Comparison of ENCODE assay signal across 18 cellular contexts in genomic region chr1:153400244-153400643, GRCh38. TPM values are rescaled to one million over a fixed set of nuclear protein-coding genes. Genes with fewer than 3 reads are reported as not detected.
DNase-seq lines count a peak whose midpoint lies in the region; ATAC-seq, FAIRE-seq and TF ChIP-seq lines count a peak whose summit lies in the region.
"Had no signal": no experiment of that assay in that cellular context is flagged by ENCODE, and none has a peak within 500 bp of the region (broad histone marks: within the 10 kb centered on the region; RNA-seq: fewer than 3 reads in every experiment).

No MANE protein-coding gene starts in this region.

- DNase-seq in NCI-H748 (lab: John Stamatoyannopoulos, UW; ENCODE audit: unreplicated experiment) = peak; percentile 42
- no peak for DNase-seq in NCI-H748 treated with DMSO at 0.1 percent for 48 hours (lab: John Stamatoyannopoulos, UW)
- DNase-seq in NCI-H1105 treated with DMSO at 0.1 percent for 48 hours (lab: John Stamatoyannopoulos, UW) = peak; percentile 0
- no peak for DNase-seq in GM12878 (ENCODE audit: low read depth, low spot score)
- no peak for DNase-seq in glomerular visceral epithelial cell (ENCODE audit: extremely low spot score)
- DNase-seq: activated naive CD8-positive, alpha-beta T cell treated with anti-CD3 and anti-CD28 coated beads for 36 hours; gastrocnemius medialis; left lung; NCI-H1048; spleen; upper lobe of right lung had no signal

- in situ Hi-C loops in GM12878 (cut with MboI) = no loop called here

- TF ChIP-seq RAD21 in GM12878 (IDR thresholded peaks at IDR 0.05; ENCODE audit: insufficient read depth, low read depth, low read length) = peak; percentile 37

- H3K27me3 ChIP-seq in GM12878 (replicated peaks in 1 of 2; ENCODE audit: control insufficient read depth in 2 of 2, insufficient read depth in 2 of 2, low read length in 1 of 2) = peaks cover 0 to 4% of the 10 kb centered on the region in 2 experiments; a peak in 2 of 4 replicates
- H3K27me3 ChIP-seq in neutrophil = no peaks in the 10 kb centered on the region
- H3K27me3 ChIP-seq: gastrocnemius medialis, upper lobe of right lung had no signal

- H3K27ac ChIP-seq in GM12878 (ENCODE audit: control insufficient read depth, insufficient read depth) = no peak overlapping the region
- peak overlapping the region; percentile 100 for H3K27ac ChIP-seq in neutrophil
- H3K27ac ChIP-seq: gastrocnemius medialis, left lung, spleen, upper lobe of right lung had no signal

- TF ChIP-seq CTCF in GM12878 (IDR thresholded peaks at IDR 0.05 in 2 of 3, conservative IDR thresholded peaks at IDR 0.05 in 1 of 3; ENCODE audit: control insufficient read depth in 2 of 3, extremely low read depth in 1 of 3, insufficient read depth in 1 of 3, low read depth in 3 of 3, low read length in 3 of 3) (no peak), neutrophil (IDR thresholded peaks at IDR 0.05) (no peak)

- RAD21 ChIA-PET in GM12878 (lab: Charles Lee; ENCODE audit: unreplicated experiment) = interaction anchor here (1.1 kb wide), 1 partner anchor 95 kb away, joined by 5 read pairs; no protein-coding TSS in a partner anchor

- TF ChIP-seq EP300 in GM12878 (IDR thresholded peaks at IDR 0.05; ENCODE audit: borderline replicate concordance in 1 of 2, control insufficient read depth in 1 of 2, low read depth in 2 of 2, low read length in 2 of 2) = no peak

- no peaks in the 10 kb centered on the region for H3K79me2 ChIP-seq in GM12878 (ENCODE audit: control insufficient read depth, insufficient read depth, low read length)

- H3K9ac ChIP-seq in GM12878 (ENCODE audit: control insufficient read depth, insufficient read depth, low read length) = no peak overlapping the region

- no TSS peak for BruUV-seq in GM12878 (replicated peaks; lab: Mats Ljungman, UMichigan)

- ATAC-seq in GM12878 (no peak), HG03139 (IDR thresholded peaks at IDR 0.05; ENCODE audit: unreplicated experiment) (no peak), GM21528 (IDR thresholded peaks at IDR 0.05; ENCODE audit: low FRiP score, unreplicated experiment) (no peak)
- ATAC-seq: gastrocnemius medialis, left lung, upper lobe of right lung had no signal

- H4K20me1 ChIP-seq in GM12878 (ENCODE audit: control insufficient read depth, insufficient read depth) = no peaks in the 10 kb centered on the region

- no peak for TF ChIP-seq POLR2A in GM12878 (IDR thresholded peaks at IDR 0.05; ENCODE audit: low read depth, low read length)

- intact Hi-C loops in GM12878 (cut with micrococcal nuclease; ENCODE audit: unreplicated experiment) = loop anchor here (5.0 kb wide), 1 partner anchor 97 kb away; no protein-coding TSS in a partner anchor

- no peak overlapping the region for H2AFZ ChIP-seq in GM12878 (ENCODE audit: control insufficient read depth, low read depth, low read length)

- CTCF ChIA-PET in GM12878 (lab: Yijun Ruan, JAX) = interaction anchor here (1.3 to 6.8 kb wide), 4 partner anchors 45 to 95 kb away, joined by 3 to 44 read pairs (median 5); no protein-coding TSS in a partner anchor

- H3K9me3 ChIP-seq in GM12878 (replicated peaks; ENCODE audit: control insufficient read depth, insufficient read depth, low read length) (no peaks in the 10 kb centered on the region), neutrophil (no peaks in the 10 kb centered on the region)
- H3K9me3 ChIP-seq: gastrocnemius medialis, left lung, spleen, upper lobe of right lung had no signal

- H3K4me2 ChIP-seq in GM12878 (ENCODE audit: control insufficient read depth, insufficient read depth) = no peak overlapping the region

- no peak for FAIRE-seq in GM12878 (lab: Jason Lieb, UNC)

- H3K36me3 ChIP-seq in GM12878 (ENCODE audit: control insufficient read depth in 2 of 2, insufficient read depth in 2 of 2, low read length in 1 of 2) (no peaks in the 10 kb centered on the region), neutrophil (no peaks in the 10 kb centered on the region)
- H3K36me3 ChIP-seq: gastrocnemius medialis, left lung, spleen, upper lobe of right lung had no signal

- POLR2A ChIA-PET in GM12878 (lab: Charles Lee) = no interaction called here

- H3K4me3 ChIP-seq in GM12878 = no peak overlapping the region
- H3K4me3 ChIP-seq in neutrophil (ENCODE audit: low read depth in 1 of 2, low read length in 1 of 2) = no peak overlapping the region
- H3K4me3 ChIP-seq: gastrocnemius medialis, left lung, spleen, upper lobe of right lung had no signal

- SMC1A ChIA-PET in GM12878 (lab: Charles Lee; ENCODE audit: uncharacterized antibody, unreplicated experiment) = interaction anchor here (1.0 kb wide), 1 partner anchor 94 kb away, joined by 6 read pairs; no protein-coding TSS in a partner anchor

- H3K4me1 ChIP-seq in GM12878 (ENCODE audit: control insufficient read depth, insufficient read depth, low read length) (no peaks in the 10 kb centered on the region), neutrophil (ENCODE audit: control insufficient read depth in 1 of 2, insufficient read depth in 1 of 2, low read depth in 1 of 2, low read length in 1 of 2) (peaks cover 99 to 100% of the 10 kb centered on the region in 2 experiments)
- H3K4me1 ChIP-seq: upper lobe of right lung had no signal

- WGBS in GM12878 (ENCODE audit: insufficient coverage, insufficient replicate concordance, low lambda C conversion rate, missing lambda C conversion rate) = 12% methylated on average over 5 of the region's 5 CpGs

RNA-seq across cellular contexts. Expression of gene S100A8, which starts 9.4 kb away (rescaled TPM):
- not detected in 2 replicates for total RNA-seq in GM12878 (2013; cell fraction: nucleolus; rRNA removed)
- total RNA-seq in GM12878 (2014; rRNA removed) = not detected in 2 replicates
- total RNA-seq in GM12878 (2014; rRNA removed; fragmentation: Illumina TruSeq; extraction: Trizol) = not detected in 2 replicates
- total RNA-seq in GM12878 (2021) = not detected in 2 replicates
- not detected for polyA plus RNA-seq in GM12878 (2011; ENCODE audit: low read depth)
- not detected in 2 replicates for polyA plus RNA-seq in GM12878 (2011; rRNA removed)
- polyA plus RNA-seq in GM12878 (2011; cell fraction: cytosol; rRNA removed) = not detected in 2 replicates
- not detected in 2 replicates for polyA plus RNA-seq in GM12878 (2011; cell fraction: nucleus; rRNA removed)
- not detected in 2 replicates for polyA plus RNA-seq in GM12878 (2012)
- not detected in 2 replicates for polyA plus RNA-seq in GM12878 (2014; fragmentation: Illumina TruSeq; extraction: Trizol)
- not detected for polyA plus RNA-seq in GM12878 (2014; fragmentation: Nextera tagmentation; extraction: Ambion mirVana)
- not detected in 2 replicates for polyA plus RNA-seq in GM12878 (2014; rRNA removed)
- under 1 TPM in 1 of 2 experiments, not detected in 1; 0.28 TPM for polyA plus RNA-seq in GM12878 (2016; fragmentation: Nextera tagmentation; extraction: Ambion mirVana)
- not detected in 2 replicates for polyA minus RNA-seq in GM12878 (2011; rRNA and poly(A)+ RNA removed)
- not detected in 2 replicates for polyA minus RNA-seq in GM12878 (2011; cell fraction: cytosol; rRNA and poly(A)+ RNA removed)
- not detected in 2 replicates for polyA minus RNA-seq in GM12878 (2011; cell fraction: nucleus; rRNA and poly(A)+ RNA removed)
- total RNA-seq: activated CD8-positive, alpha-beta memory T cell treated with anti-CD3 and anti-CD28 coated beads for 36 hours; activated naive CD8-positive, alpha-beta T cell treated with anti-CD3 and anti-CD28 coated beads for 36 hours; chondrocyte; neural crest cell had no signal

RNA-seq across cellular contexts. Expression of gene S100A7A, which starts 16.1 kb away (rescaled TPM):
- total RNA-seq in GM12878 (2013; cell fraction: nucleolus; rRNA removed) = not detected in 2 replicates
- total RNA-seq in GM12878 (2014; rRNA removed) (not detected in 2 replicates), GM12878 (2014; rRNA removed; fragmentation: Illumina TruSeq; extraction: Trizol) (not detected in 2 replicates), GM12878 (2021) (not detected in 2 replicates)
- not detected for polyA plus RNA-seq in GM12878 (2011; ENCODE audit: low read depth)
- polyA plus RNA-seq in GM12878 (2011; rRNA removed) (not detected in 2 replicates), GM12878 (2014; fragmentation: Illumina TruSeq; extraction: Trizol) (not detected in 2 replicates), GM12878 (2014; fragmentation: Nextera tagmentation; extraction: Ambion mirVana) (not detected), GM12878 (2014; rRNA removed) (not detected in 2 replicates), GM12878 (2016; fragmentation: Nextera tagmentation; extraction: Ambion mirVana) (not detected)
- not detected in 2 replicates for polyA plus RNA-seq in GM12878 (2011; cell fraction: cytosol; rRNA removed)
- not detected in 2 replicates for polyA plus RNA-seq in GM12878 (2011; cell fraction: nucleus; rRNA removed)
- not detected in 2 replicates for polyA plus RNA-seq in GM12878 (2012)
- not detected in 2 replicates for polyA minus RNA-seq in GM12878 (2011; rRNA and poly(A)+ RNA removed)
- not detected in 2 replicates for polyA minus RNA-seq in GM12878 (2011; cell fraction: cytosol; rRNA and poly(A)+ RNA removed)
- polyA minus RNA-seq in GM12878 (2011; cell fraction: nucleus; rRNA and poly(A)+ RNA removed) = not detected in 2 replicates
- total RNA-seq: activated CD8-positive, alpha-beta memory T cell treated with anti-CD3 and anti-CD28 coated beads for 36 hours; activated naive CD8-positive, alpha-beta T cell treated with anti-CD3 and anti-CD28 coated beads for 36 hours; chondrocyte; gastrocnemius medialis; left lung; neural crest cell; RPMI7951; spleen; upper lobe of right lung had no signal
- polyA plus RNA-seq: spleen had no signal

RNA-seq across cellular contexts. Expression of gene S100A12, which starts 24.8 kb away (rescaled TPM):
- total RNA-seq in GM12878 (2013; cell fraction: nucleolus; rRNA removed) = not detected in 2 replicates
- total RNA-seq in GM12878 (2014; rRNA removed) (not detected in 2 replicates), GM12878 (2014; rRNA removed; fragmentation: Illumina TruSeq; extraction: Trizol) (not detected in 2 replicates), GM12878 (2021) (not detected in 2 replicates)
- not detected for polyA plus RNA-seq in GM12878 (2011; ENCODE audit: low read depth)
- polyA plus RNA-seq in GM12878 (2011; rRNA removed) (not detected in 2 replicates), GM12878 (2014; fragmentation: Illumina TruSeq; extraction: Trizol) (not detected in 2 replicates), GM12878 (2014; fragmentation: Nextera tagmentation; extraction: Ambion mirVana) (not detected), GM12878 (2014; rRNA removed) (not detected in 2 replicates), GM12878 (2016; fragmentation: Nextera tagmentation; extraction: Ambion mirVana) (not detected)
- not detected in 2 replicates for polyA plus RNA-seq in GM12878 (2011; cell fraction: cytosol; rRNA removed)
- polyA plus RNA-seq in GM12878 (2011; cell fraction: nucleus; rRNA removed) = not detected in 2 replicates
- polyA plus RNA-seq in GM12878 (2012) = not detected in 2 replicates
- not detected in 2 replicates for polyA minus RNA-seq in GM12878 (2011; rRNA and poly(A)+ RNA removed)
- polyA minus RNA-seq in GM12878 (2011; cell fraction: cytosol; rRNA and poly(A)+ RNA removed) = not detected in 2 replicates
- not detected in 2 replicates for polyA minus RNA-seq in GM12878 (2011; cell fraction: nucleus; rRNA and poly(A)+ RNA removed)
- total RNA-seq: activated CD8-positive, alpha-beta memory T cell treated with anti-CD3 and anti-CD28 coated beads for 36 hours; activated naive CD8-positive, alpha-beta T cell treated with anti-CD3 and anti-CD28 coated beads for 36 hours; chondrocyte; neural crest cell; RPMI7951 had no signal

RNA-seq across cellular contexts. Expression of gene S100A9, which starts 42.6 kb away (rescaled TPM):
- not detected in 2 replicates for total RNA-seq in GM12878 (2013; cell fraction: nucleolus; rRNA removed)
- total RNA-seq in GM12878 (2014; rRNA removed) (0.68 and 1.3 TPM in 2 replicates), GM12878 (2014; rRNA removed; fragmentation: Illumina TruSeq; extraction: Trizol) (0.37 TPM in 1 of 2 replicates, not detected in the other), GM12878 (2021) (0.37 and 0.41 TPM in 2 replicates)
- not detected for polyA plus RNA-seq in GM12878 (2011; ENCODE audit: low read depth)
- polyA plus RNA-seq in GM12878 (2011; rRNA removed) (1.4 and 1.7 TPM in 2 replicates), GM12878 (2014; fragmentation: Illumina TruSeq; extraction: Trizol) (0.22 TPM in 1 of 2 replicates, not detected in the other), GM12878 (2014; fragmentation: Nextera tagmentation; extraction: Ambion mirVana) (under 1 TPM in 1 of 2 experiments, not detected in 1; 0.49 TPM), GM12878 (2014; rRNA removed) (1.4 and 1.5 TPM in 2 replicates), GM12878 (2016; fragmentation: Nextera tagmentation; extraction: Ambion mirVana) (under 1 TPM in 1 of 2 experiments, not detected in 1; 0.31 TPM)
- 0.77 and 1.6 TPM in 2 replicates for polyA plus RNA-seq in GM12878 (2011; cell fraction: cytosol; rRNA removed)
- polyA plus RNA-seq in GM12878 (2011; cell fraction: nucleus; rRNA removed) = 0.42 and 0.87 TPM in 2 replicates
- not detected in 2 replicates for polyA plus RNA-seq in GM12878 (2012)
- not detected in 2 replicates for polyA minus RNA-seq in GM12878 (2011; rRNA and poly(A)+ RNA removed)
- not detected in 2 replicates for polyA minus RNA-seq in GM12878 (2011; cell fraction: cytosol; rRNA and poly(A)+ RNA removed)
- not detected in 2 replicates for polyA minus RNA-seq in GM12878 (2011; cell fraction: nucleus; rRNA and poly(A)+ RNA removed)
- total RNA-seq: activated CD8-positive, alpha-beta memory T cell treated with anti-CD3 and anti-CD28 coated beads for 36 hours; activated naive CD8-positive, alpha-beta T cell treated with anti-CD3 and anti-CD28 coated beads for 36 hours; chondrocyte; neural crest cell had no signal

RNA-seq across cellular contexts. Expression of gene PGLYRP4, which starts 51.6 kb away (rescaled TPM):
- total RNA-seq in GM12878 (2013; cell fraction: nucleolus; rRNA removed) = 13.4 and 14.3 TPM in 2 replicates
- 0.38 and 0.45 TPM in 2 replicates for total RNA-seq in GM12878 (2014; rRNA removed)
- total RNA-seq in GM12878 (2014; rRNA removed; fragmentation: Illumina TruSeq; extraction: Trizol) = 0.22 and 0.32 TPM in 2 replicates
- 0.44 and 0.74 TPM in 2 replicates for total RNA-seq in GM12878 (2021)
- polyA plus RNA-seq in GM12878 (2011; ENCODE audit: low read depth) = 0.54 TPM
- 1.6 and 3.0 TPM in 2 replicates for polyA plus RNA-seq in GM12878 (2011; rRNA removed)
- polyA plus RNA-seq in GM12878 (2011; cell fraction: cytosol; rRNA removed) = 4.2 and 4.6 TPM in 2 replicates
- polyA plus RNA-seq in GM12878 (2011; cell fraction: nucleus; rRNA removed) = 7.1 and 15.8 TPM in 2 replicates
- 0.43 and 1.2 TPM in 2 replicates for polyA plus RNA-seq in GM12878 (2012)
- 0.48 and 0.65 TPM in 2 replicates for polyA plus RNA-seq in GM12878 (2014; fragmentation: Illumina TruSeq; extraction: Trizol)
- under 1 TPM; 0.37 to 0.50 TPM for polyA plus RNA-seq in GM12878 (2014; fragmentation: Nextera tagmentation; extraction: Ambion mirVana)
- polyA plus RNA-seq in GM12878 (2014; rRNA removed) = 0.44 and 0.55 TPM in 2 replicates
- polyA plus RNA-seq in GM12878 (2016; fragmentation: Nextera tagmentation; extraction: Ambion mirVana) = under 1 TPM; 0.28 to 0.43 TPM
- polyA minus RNA-seq in GM12878 (2011; rRNA and poly(A)+ RNA removed) = 6.4 and 7.3 TPM in 2 replicates
- polyA minus RNA-seq in GM12878 (2011; cell fraction: cytosol; rRNA and poly(A)+ RNA removed) = 0.53 TPM in 1 of 2 replicates, not detected in the other
- polyA minus RNA-seq in GM12878 (2011; cell fraction: nucleus; rRNA and poly(A)+ RNA removed) = 6.3 and 6.9 TPM in 2 replicates
- total RNA-seq: activated CD8-positive, alpha-beta memory T cell treated with anti-CD3 and anti-CD28 coated beads for 36 hours; activated naive CD8-positive, alpha-beta T cell treated with anti-CD3 and anti-CD28 coated beads for 36 hours; chondrocyte; gastrocnemius medialis; left lung; neural crest cell; RPMI7951; spleen; upper lobe of right lung had no signal

Comparison
In these comparisons a context has a peak if more than half of its experiments do, and no peak if none do; other contexts are left out.
1. DNase-seq: peak in NCI-H748 (single experiment) and NCI-H1105 treated with DMSO at 0.1 percent for 48 hours (single experiment); none in NCI-H748 treated with DMSO at 0.1 percent for 48 hours (single experiment), GM12878 (single experiment) and glomerular visceral epithelial cell (single experiment).